ENCODE assay signal across 10 cellular contexts in genomic region chr11:129825403-129825802, GRCh38. TPM values are rescaled to one million over a fixed set of nuclear protein-coding genes. Genes with fewer than 3 reads are reported as not detected.
DNase-seq lines count a peak whose midpoint lies in the region; ATAC-seq, FAIRE-seq and TF ChIP-seq lines count a peak whose summit lies in the region.
"Not testable (repeated sequence)": the region's sequence is repeated elsewhere in the genome, so short reads cannot be mapped to it uniquely, and the experiment has no call there.
"Had no signal": no experiment of that assay in that cellular context is flagged by ENCODE, and none has a peak within 500 bp of the region (broad histone marks: within the 10 kb centered on the region; RNA-seq: fewer than 3 reads in every experiment).

No MANE protein-coding gene starts in this region.

- not testable (repeated sequence) for TF ChIP-seq CTCF in HL-60 (IDR thresholded peaks at IDR 0.05; ENCODE audit: insufficient read depth, low read length); K562 (IDR thresholded peaks at IDR 0.05 in 2 of 3, conservative IDR thresholded peaks at IDR 0.05 in 1 of 3; ENCODE audit: insufficient read depth in 2 of 3, low read depth in 1 of 3, low read length in 3 of 3); fibroblast of mammary gland (conservative IDR thresholded peaks at IDR 0.05; ENCODE audit: control insufficient read depth, insufficient read depth, low read depth, low read length)

- in situ Hi-C loops in K562 (cut with MboI) = not testable (repeated sequence)

- intact Hi-C loops in K562 (cut with micrococcal nuclease) = not testable (repeated sequence)

- H3K27me3 ChIP-seq in HL-60 (ENCODE audit: insufficient read depth, poor library complexity, severe bottlenecking) = not testable (repeated sequence)
- peaks cover 2 to 11% of the 10 kb centered on the region in 2 experiments; a peak in 3 of 5 replicates for H3K27me3 ChIP-seq in K562 (ENCODE audit: control insufficient read depth in 2 of 2, insufficient read depth in 2 of 2, low read length in 2 of 2)

- H3K27ac ChIP-seq in HL-60 (replicated peaks) (peak overlapping the region; percentile 73), skin epidermis (peak overlapping the region in 11 of 21 experiments; percentile 13 to 79 (median 42))
- not testable (repeated sequence) for H3K27ac ChIP-seq in K562 (ENCODE audit: extremely low read depth, low read depth, low read length)

- not testable (repeated sequence) for TF ChIP-seq EP300 in K562 (IDR thresholded peaks at IDR 0.05; ENCODE audit: low read length)

- H3K79me2 ChIP-seq in K562 (ENCODE audit: control insufficient read depth, insufficient read depth, low read length) = not testable (repeated sequence)

- not testable (repeated sequence) for H3K4me3 ChIP-seq in HL-60 (replicated peaks; ENCODE audit: insufficient read depth, low read length); K562; fibroblast of mammary gland (ENCODE audit: control insufficient read depth, low read depth, low read length); skin epidermis

- not testable (repeated sequence) for BruUV-seq in K562 (replicated peaks; lab: Mats Ljungman, UMichigan)

- not testable (repeated sequence) for TF ChIP-seq RAD21 in K562 (CRISPR knock-in tag; conservative IDR thresholded peaks at IDR 0.05 in 1 of 2, IDR thresholded peaks at IDR 0.05 in 1 of 2)

- TF ChIP-seq POLR2A in K562 (conservative IDR thresholded peaks at IDR 0.05) = not testable (repeated sequence)

- POLR2A ChIA-PET in K562 (lab: Yijun Ruan, JAX) = not testable (repeated sequence)

- not testable (repeated sequence) for H2AFZ ChIP-seq in K562 (ENCODE audit: low read depth, low read length)

- not testable (repeated sequence) for H3K9ac ChIP-seq in K562 (ENCODE audit: insufficient read depth in 1 of 2, low read depth in 2 of 2, low read length in 2 of 2)

- FAIRE-seq in K562 (lab: Jason Lieb, UNC) = not testable (repeated sequence)

- H3K4me1 ChIP-seq in K562 (replicated peaks in 1 of 2; ENCODE audit: control insufficient read depth in 2 of 2, insufficient read depth in 2 of 2, low read length in 2 of 2) = not testable (repeated sequence)

- H3K4me2 ChIP-seq in K562 (ENCODE audit: insufficient read depth, low read length) = not testable (repeated sequence)

- CTCF ChIA-PET in K562 (lab: Yijun Ruan, JAX; ENCODE audit: low intra/inter-chr PET ratio) = not testable (repeated sequence)

- peak; percentile 94 to 95 for DNase-seq in AML-193 (lab: John Stamatoyannopoulos, UW)
- DNase-seq in HL-60 (ENCODE audit: low read depth in 1 of 2, low spot score in 1 of 2) = peak; percentile 97
- DNase-seq in NCI-H460 (ENCODE audit: extremely low read depth, low read depth) = peak; percentile 30
- DNase-seq in SIG-M5 treated with dmso at 0.1 percent for 504 hours (lab: John Stamatoyannopoulos, UW; ENCODE audit: unreplicated experiment) = peak; percentile 97
- DNase-seq in K562 (ENCODE audit: extremely low read depth in 1 of 4, low spot score in 3 of 4); left lobe of liver (ENCODE audit: low spot score): not testable (repeated sequence)
- peak; percentile 74 for DNase-seq in fibroblast of mammary gland (ENCODE audit: low read depth)

- not testable (repeated sequence) for H3K9me3 ChIP-seq in K562 (replicated peaks; ENCODE audit: control insufficient read depth, insufficient read depth, low read depth, low read length)

- not testable (repeated sequence) for H4K20me1 ChIP-seq in K562 (replicated peaks; ENCODE audit: control insufficient read depth, insufficient read depth, low read length)

- ATAC-seq in K562 = peak; percentile 69
- ATAC-seq in left lobe of liver = peak; percentile 21

- not testable (repeated sequence) for H3K36me3 ChIP-seq in K562 (ENCODE audit: control insufficient read depth, insufficient read depth, low read length)

- WGBS in K562 (ENCODE audit: insufficient coverage, low coverage, missing lambda C conversion rate) = 3% methylated on average over 3 of the region's 3 CpGs

- not testable (repeated sequence) for H3K9me1 ChIP-seq in K562 (ENCODE audit: control insufficient read depth, insufficient read depth, low read length)

TF ChIP-seq in K562, 482 proteins besides CTCF, POLR2A, EP300 and RAD21:
- TF ChIP-seq CEBPB (tag; IDR thresholded peaks at IDR 0.05) (peak; percentile 61), GABPA (tag; conservative IDR thresholded peaks at IDR 0.05; ENCODE audit: low read depth) (0 out of 2 replicates have a peak, but pooled peaks have one; percentile 25), CEBPG (tag; conservative IDR thresholded peaks at IDR 0.05 in 1 of 2, IDR thresholded peaks at IDR 0.05 in 1 of 2) (peak in 1 of 2 experiments; percentile 48; a peak in 2 of 4 replicates), ETV6 (IDR thresholded peaks at IDR 0.05; ENCODE audit: borderline replicate concordance in 1 of 2, low read depth in 2 of 2, low read length in 1 of 2) (peak in 1 of 2 experiments; percentile 70; a peak in 1 of 4 replicates), ETV1 (tag; conservative IDR thresholded peaks at IDR 0.05; ENCODE audit: low read depth) (peak; percentile 70), FOSL1 (tag; conservative IDR thresholded peaks at IDR 0.05) (0 out of 2 replicates have a peak, but pooled peaks have one; percentile 18)
- not testable (repeated sequence) for TF ChIP-seq CEBPG (CRISPR knock-in tag; IDR thresholded peaks at IDR 0.05); ETV6 (CRISPR knock-in tag; IDR thresholded peaks at IDR 0.05; ENCODE audit: borderline replicate concordance)

RNA-seq across cellular contexts. Expression of gene TMEM45B, which starts 9.8 kb away (rescaled TPM):
- total RNA-seq in NCI-H460 (2014; rRNA removed; shearing (Covaris generic)) = not detected in 2 replicates
- not detected in 2 replicates for polyA plus RNA-seq in NCI-H460 (2014; cell fraction: nucleus; rRNA removed)
- total RNA-seq in K562 (2011; cell fraction: chromatin; rRNA removed; ENCODE audit: low replicate concordance) = not detected in 2 replicates
- not detected in 2 replicates for total RNA-seq in K562 (2011; cell fraction: nucleolus; rRNA removed)
- not detected in 2 replicates for total RNA-seq in K562 (2011; cell fraction: nucleoplasm; rRNA removed)
- not detected in 2 replicates for total RNA-seq in K562 (2014; rRNA removed)
- total RNA-seq in K562 (2014; rRNA removed; fragmentation: Illumina TruSeq; extraction: Trizol) = not detected in 2 replicates
- not detected in 2 replicates for total RNA-seq in K562 (2015; rRNA removed; fragmentation: Illumina TruSeq; extraction: Trizol)
- 0.07 and 0.16 TPM in 2 replicates for total RNA-seq in K562 (2021)
- polyA plus RNA-seq in K562 (2011; rRNA removed) = not detected in 2 replicates
- not detected in 2 replicates for polyA plus RNA-seq in K562 (2011; cell fraction: cytosol; rRNA removed)
- polyA plus RNA-seq in K562 (2011; cell fraction: nucleus; rRNA removed) = not detected in 2 replicates
- polyA plus RNA-seq in K562 (2012) = not detected in 2 replicates
- polyA plus RNA-seq in K562 (2014; fragmentation: Illumina TruSeq; extraction: Trizol) = not detected in 2 replicates
- polyA plus RNA-seq in K562 (2014; fragmentation: Nextera tagmentation; extraction: Ambion mirVana) = not detected
- polyA plus RNA-seq in K562 (2014; rRNA removed) = not detected in 2 replicates
- not detected in 2 replicates for polyA minus RNA-seq in K562 (2011; rRNA and poly(A)+ RNA removed)
- polyA minus RNA-seq in K562 (2011; cell fraction: cytosol; rRNA and poly(A)+ RNA removed) = 0.82 TPM in 1 of 2 replicates, not detected in the other
- not detected in 2 replicates for polyA minus RNA-seq in K562 (2011; cell fraction: nucleus; rRNA and poly(A)+ RNA removed)
- 16.1 TPM for total RNA-seq in left lobe of liver
- total RNA-seq: activated B cell treated with CpG ODN at 0.5 μM for 24 hours, neural crest cell had no signal

Comparison
In these comparisons a context has a peak if more than half of its experiments do, and no peak if none do; other contexts are left out.
1. RNA of gene TMEM45B, which starts 9.8 kb away (total RNA-seq): 16.1 TPM in left lobe of liver (single experiment); not detected in NCI-H460 and 0.07 to 0.16 TPM in K562; every median in the first group is over 10 times any median in the second.